In genomic region chr11:9351321-9351881, GRCh38 we compare ENCODE assay signal across 1 cellular context.
TF ChIP-seq lines count a peak whose summit lies in the region.

No MANE protein-coding gene starts in this region.

TF ChIP-seq in HepG2, 621 proteins besides CTCF, POLR2A, EP300 and RAD21:
- TF ChIP-seq FOXM1 (CRISPR knock-in tag; IDR thresholded peaks at IDR 0.05) (no peak), FUBP1 (CRISPR knock-in tag; IDR thresholded peaks at IDR 0.05; ENCODE audit: borderline replicate concordance) (no peak), SRSF4 (IDR thresholded peaks at IDR 0.05; ENCODE audit: low read depth, low read length, poor library complexity, severe bottlenecking) (no peak), ZNF597 (CRISPR knock-in tag; IDR thresholded peaks at IDR 0.05) (no peak), ZNF446 (CRISPR knock-in tag; IDR thresholded peaks at IDR 0.05) (no peak), HES4 (CRISPR knock-in tag; IDR thresholded peaks at IDR 0.05; ENCODE audit: borderline replicate concordance) (no peak)
TF ChIP-seq in HepG2: peak in this region for 0.
